Comparison of ENCODE assay signal across 14 cellular contexts in the genomic region with DNA sequence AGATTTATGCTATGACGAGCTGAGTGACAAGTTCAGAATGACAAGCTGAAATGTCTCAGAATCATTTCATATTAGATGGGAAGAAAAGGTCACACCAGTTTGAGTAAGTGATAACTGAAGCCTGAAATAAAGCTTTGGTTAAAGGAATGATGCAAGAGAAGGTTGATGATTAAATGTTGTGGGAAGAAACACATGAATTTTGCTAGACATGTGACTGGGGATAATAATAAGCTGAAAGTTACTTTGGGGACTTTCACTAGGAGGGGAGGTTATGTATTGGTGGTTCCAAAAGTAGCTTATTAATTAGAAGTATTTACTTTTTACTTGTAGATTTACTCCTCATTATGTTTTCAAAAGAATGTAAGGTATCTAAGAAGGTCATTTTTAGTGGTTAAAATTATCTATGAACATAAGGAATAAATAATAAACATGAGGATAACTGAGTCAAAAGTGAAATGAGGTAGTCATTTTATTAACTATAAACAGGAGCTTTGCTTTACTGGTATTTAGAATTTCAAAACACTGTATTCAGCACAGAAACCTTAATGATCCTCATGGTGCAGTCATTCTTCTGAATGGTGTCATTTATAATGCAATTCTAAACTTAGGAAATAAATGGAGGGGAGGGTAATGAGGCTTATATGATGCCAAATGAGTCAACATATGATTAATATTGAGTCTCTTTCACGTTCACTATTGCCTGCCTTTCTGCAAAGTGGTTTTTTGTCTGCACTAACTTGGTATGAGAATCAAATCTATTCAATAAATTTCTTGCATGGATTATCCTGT.
DNase-seq lines count a peak whose midpoint lies in the region; ATAC-seq, FAIRE-seq and TF ChIP-seq lines count a peak whose summit lies in the region.
"Had no signal": no experiment of that assay in that cellular context is flagged by ENCODE, and none has a peak within 500 bp of the region (broad histone marks: within the 10 kb centered on the region; RNA-seq: fewer than 3 reads in every experiment).

No MANE protein-coding gene starts in this region.

- FAIRE-seq in RCC 7860 (lab: Jason Lieb, UNC), result peak; percentile 96

- H3K9me3 ChIP-seq in GM23248 (ENCODE audit: low read depth), result no peaks in the 10 kb centered on the region
- H3K9me3 ChIP-seq in right atrium auricular region, result no peaks in the 10 kb centered on the region
- H3K9me3 ChIP-seq: sigmoid colon, tibial nerve had no signal

- H3K4me1 ChIP-seq in GM23248 (ENCODE audit: insufficient read depth) (peaks cover 26% of the 10 kb centered on the region), right atrium auricular region (peaks cover 0 to 11% of the 10 kb centered on the region in 2 donors)
- H3K4me1 ChIP-seq: tibial nerve had no signal

- H3K9me2 ChIP-seq in GM23248 (ENCODE audit: insufficient read depth), result no peaks in the 10 kb centered on the region

- H3F3A ChIP-seq in GM23248 (ENCODE audit: insufficient read depth), result peaks cover 36% of the 10 kb centered on the region

- H3K27me3 ChIP-seq in GM23248 (replicated peaks; ENCODE audit: insufficient read depth) (no peaks in the 10 kb centered on the region), right atrium auricular region (no peaks in the 10 kb centered on the region)
- H3K27me3 ChIP-seq: sigmoid colon, tibial nerve had no signal

- DNase-seq in GM03348 (ENCODE audit: low spot score), result peak; percentile 49
- DNase-seq in GM23248, result peak; percentile 86
- peak; percentile 40 for DNase-seq in RCC 7860 (ENCODE audit: low spot score)
- DNase-seq in glomerular visceral epithelial cell (ENCODE audit: extremely low spot score), result peak; percentile 20
- DNase-seq in dermis blood vessel endothelial cell, result no peak
- no peak for DNase-seq in right atrium auricular region (ENCODE audit: low spot score)
- DNase-seq: activated CD8-positive, alpha-beta memory T cell treated with anti-CD3 and anti-CD28 coated beads, Interleukin-2, amount 10 ng/mL, durations not matched to agents 7 days and 5 days; activated naive CD8-positive, alpha-beta T cell treated with anti-CD3 and anti-CD28 coated beads, Interleukin-2, amount 50 U/mL, for 24 hours; NCI-H2081; sigmoid colon had no signal

- peaks cover 43% of the 10 kb centered on the region for H3K79me2 ChIP-seq in GM23248 (ENCODE audit: insufficient read depth)

- ATAC-seq in GM21360 (IDR thresholded peaks at IDR 0.05; ENCODE audit: unreplicated experiment), result no peak
- no peak for ATAC-seq in GM19351 (IDR thresholded peaks at IDR 0.05; ENCODE audit: unreplicated experiment)
- ATAC-seq: activated CD8-positive, alpha-beta memory T cell treated with anti-CD3 and anti-CD28 coated beads, Interleukin-2, amount 10 ng/mL, durations not matched to agents 7 days and 5 days; activated naive CD8-positive, alpha-beta T cell treated with anti-CD3 and anti-CD28 coated beads, Interleukin-2, amount 50 U/mL, for 24 hours had no signal

- H3K9ac ChIP-seq in GM23248, result peak overlapping the region; percentile 41; the same call in 1 of the 2 replicates
- H3K9ac ChIP-seq: KMS-11 had no signal

- in situ Hi-C loops in GM23248 (cut with MboI), result no loop called here

- WGBS in GM23248 (ENCODE audit: low coverage in 1 of 2, low lambda C conversion rate in 2 of 2, missing lambda C conversion rate in 2 of 2), 2 experiments, result 10 to 13% methylated on average over 2 of the region's 2 CpGs

- no peaks in the 10 kb centered on the region for H4K20me1 ChIP-seq in GM23248 (ENCODE audit: insufficient read depth)

- H3K36me3 ChIP-seq in GM23248 (ENCODE audit: low read depth) (no peaks in the 10 kb centered on the region), right atrium auricular region (no peaks in the 10 kb centered on the region)
- H3K36me3 ChIP-seq: sigmoid colon, tibial nerve had no signal

- peak overlapping the region; percentile 4; the same call in 1 of the 2 replicates for H2AFZ ChIP-seq in GM23248

- H3K27ac ChIP-seq in GM23248, result peak overlapping the region; percentile 80
- no peak overlapping the region for H3K27ac ChIP-seq in right atrium auricular region
- H3K27ac ChIP-seq: KMS-11, sigmoid colon had no signal

- peak overlapping the region; percentile 62 for H3K4me2 ChIP-seq in GM23248 (ENCODE audit: unreplicated experiment)
- H3K4me2 ChIP-seq: KMS-11 had no signal

- TF ChIP-seq CTCF in right atrium auricular region (IDR thresholded peaks at IDR 0.05), result no peak

- H3K4me3 ChIP-seq in GM23248 (peak overlapping the region; percentile 4; the same call in 1 of the 2 replicates), right atrium auricular region (no peak overlapping the region)
- H3K4me3 ChIP-seq: sigmoid colon, tibial nerve had no signal

Comparison
In these comparisons a context has a peak if more than half of its experiments do, and no peak if none do; other contexts are left out.
1. DNase-seq: peak in GM03348 (single experiment), GM23248 (single experiment), RCC 7860 (single experiment) and glomerular visceral epithelial cell (single experiment); none in dermis blood vessel endothelial cell (single experiment) and right atrium auricular region (single experiment).